2 cellular contexts compared by ENCODE assay signal in genomic region chr2:101551489-101551888, GRCh38.
TF ChIP-seq lines count a peak whose summit lies in the region.

No MANE protein-coding gene starts in this region.

TF ChIP-seq in SK-N-SH, 30 proteins besides CTCF, POLR2A, EP300 and RAD21 (continued from another document):
- TF ChIP-seq FOXM1 (IDR thresholded peaks at IDR 0.05; ENCODE audit: low read depth) (no peak), MAX (IDR thresholded peaks at IDR 0.05; ENCODE audit: low read depth) (no peak), TAF1 (IDR thresholded peaks at IDR 0.05; ENCODE audit: borderline replicate concordance, low read depth, low read length) (no peak), MEF2A (IDR thresholded peaks at IDR 0.05; ENCODE audit: borderline replicate concordance, low read depth) (no peak), SMC3 (IDR thresholded peaks at IDR 0.05; ENCODE audit: low read depth, low read length) (no peak), PBX3 (IDR thresholded peaks at IDR 0.05) (no peak), SIN3A (IDR thresholded peaks at IDR 0.05; ENCODE audit: borderline replicate concordance, low read depth, low read length) (no peak), FOXJ3 (CRISPR knock-in tag; IDR thresholded peaks at IDR 0.05) (no peak), ELF1 (IDR thresholded peaks at IDR 0.05) (no peak), TCF12 (IDR thresholded peaks at IDR 0.05) (no peak), NFIC (IDR thresholded peaks at IDR 0.05; ENCODE audit: borderline replicate concordance) (no peak)

TF ChIP-seq in SK-N-SH treated with all-trans-retinoic acid at 6 μM for 48 hours, 23 proteins besides CTCF, POLR2A, EP300 and RAD21 (continued from another document):
- TF ChIP-seq POU6F1 (CRISPR knock-in tag; IDR thresholded peaks at IDR 0.05; ENCODE audit: borderline replicate concordance, low read depth) (no peak), ISL1 (CRISPR knock-in tag; IDR thresholded peaks at IDR 0.05) (no peak), TSHZ2 (CRISPR knock-in tag; IDR thresholded peaks at IDR 0.05) (no peak), CSRNP3 (CRISPR knock-in tag; IDR thresholded peaks at IDR 0.05) (no peak), ZNF70 (CRISPR knock-in tag; IDR thresholded peaks at IDR 0.05) (no peak), RARB (CRISPR knock-in tag; IDR thresholded peaks at IDR 0.05) (no peak), TOX (CRISPR knock-in tag; IDR thresholded peaks at IDR 0.05; ENCODE audit: borderline replicate concordance) (no peak), ZFP30 (CRISPR knock-in tag; IDR thresholded peaks at IDR 0.05) (no peak), ESRRG (CRISPR knock-in tag; IDR thresholded peaks at IDR 0.05) (no peak)
